9 cellular contexts compared by ENCODE assay signal in the genomic region with DNA sequence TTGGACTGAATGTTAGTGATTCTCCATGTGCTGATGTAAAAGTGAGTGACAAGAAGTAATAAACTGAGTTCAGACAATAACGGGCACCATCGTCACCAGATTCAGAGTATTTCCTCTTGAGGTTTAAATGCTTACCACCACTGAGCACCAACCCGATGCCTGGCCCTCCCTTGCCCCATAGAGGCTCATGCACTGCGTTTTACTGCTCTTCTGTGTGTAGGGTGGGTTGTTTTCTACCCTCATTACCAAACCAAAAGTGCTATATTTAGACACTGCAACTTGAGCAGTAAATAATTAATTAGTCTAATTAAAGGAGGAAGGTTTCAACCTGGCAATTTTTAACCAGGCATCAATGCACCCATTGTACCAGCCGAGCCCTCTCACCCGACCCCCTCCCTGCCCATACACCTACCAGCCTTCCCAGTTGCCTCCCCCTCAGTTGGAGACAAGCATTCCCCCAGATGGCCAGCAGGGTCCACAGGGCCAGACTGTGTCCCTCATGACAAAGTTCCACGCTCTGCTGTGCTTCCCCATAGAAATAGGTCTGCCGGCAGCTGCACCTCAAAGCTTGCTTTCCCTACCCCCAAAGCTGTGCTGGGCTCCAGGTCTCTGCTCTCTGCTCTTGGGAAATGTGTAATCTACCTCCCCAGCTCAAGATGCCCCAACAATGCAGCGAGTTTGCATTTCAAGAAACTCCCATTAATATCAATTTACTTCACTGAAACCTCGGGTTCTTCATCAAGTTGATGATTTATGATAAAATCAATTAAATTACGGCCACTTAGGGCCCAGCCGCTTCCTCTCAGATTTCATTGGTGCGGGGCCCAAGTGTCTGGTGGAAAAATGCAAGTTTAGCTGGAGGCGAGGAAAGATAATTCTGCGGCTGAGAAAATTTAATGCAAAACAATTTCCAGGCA. TPM values are rescaled to one million over a fixed set of nuclear protein-coding genes. Genes with fewer than 3 reads are reported as not detected.
DNase-seq lines count a peak whose midpoint lies in the region; ATAC-seq, FAIRE-seq and TF ChIP-seq lines count a peak whose summit lies in the region.
"Had no signal": no experiment of that assay in that cellular context is flagged by ENCODE, and none has a peak within 500 bp of the region (broad histone marks: within the 10 kb centered on the region; RNA-seq: fewer than 3 reads in every experiment).

No MANE protein-coding gene starts in this region.

- no peaks in the 10 kb centered on the region for H3K9me3 ChIP-seq in vagina

- FAIRE-seq in HTR-8/SVneo (lab: Jason Lieb, UNC): peak; percentile 60

- ATAC-seq in GM18907 (IDR thresholded peaks at IDR 0.05; ENCODE audit: unreplicated experiment): peak; percentile 79
- ATAC-seq in activated CD4-positive, alpha-beta T cell treated with anti-CD3 and anti-CD28 coated beads for 36 hours: no peak

- peaks cover 21% of the 10 kb centered on the region for H3K27me3 Mint-ChIP-seq in activated CD4-positive, alpha-beta T cell treated with anti-CD3 and anti-CD28 coated beads for 36 hours

- no peak overlapping the region for H3K4me3 Mint-ChIP-seq in activated CD4-positive, alpha-beta T cell treated with anti-CD3 and anti-CD28 coated beads for 36 hours

- H3K4me1 ChIP-seq in vagina: peaks cover 5% of the 10 kb centered on the region

- no peak for TF ChIP-seq POLR2A in vagina (IDR thresholded peaks at IDR 0.05)

- H3K27me3 ChIP-seq in vagina: peaks cover 4% of the 10 kb centered on the region

- TF ChIP-seq CTCF in fibroblast of villous mesenchyme (IDR thresholded peaks at IDR 0.05; ENCODE audit: insufficient read depth, low read depth, low read length) (peak; percentile 27), vagina (IDR thresholded peaks at IDR 0.05) (no peak)

- intact Hi-C loops in activated CD4-positive, alpha-beta T cell treated with anti-CD3 and anti-CD28 coated beads for 36 hours (cut with DNase I, micrococcal nuclease): no loop called here
- intact Hi-C loops in vagina (cut with DNase I): no loop called here

- H3K4me1 Mint-ChIP-seq in activated CD4-positive, alpha-beta T cell treated with anti-CD3 and anti-CD28 coated beads for 36 hours: no peaks in the 10 kb centered on the region

- H3K36me3 ChIP-seq in vagina: no peaks in the 10 kb centered on the region

- CTCF ChIA-PET in activated CD4-positive, alpha-beta T cell treated with anti-CD3 and anti-CD28 coated beads for 36 hours (lab: Charles Lee): interaction anchor here (0.6 kb wide), 1 partner anchor 86 kb away, joined by 3 read pairs; no protein-coding TSS in a partner anchor

- no peak overlapping the region for H3K27ac ChIP-seq in vagina

- H3K27ac Mint-ChIP-seq in activated CD4-positive, alpha-beta T cell treated with anti-CD3 and anti-CD28 coated beads for 36 hours: no peak overlapping the region

- H3K9me3 Mint-ChIP-seq in activated CD4-positive, alpha-beta T cell treated with anti-CD3 and anti-CD28 coated beads for 36 hours (ENCODE audit: low read depth): no peaks in the 10 kb centered on the region

- POLR2A ChIA-PET in activated CD4-positive, alpha-beta T cell treated with anti-CD3 and anti-CD28 coated beads for 36 hours (lab: Charles Lee): interaction anchor here (0.6 kb wide), 1 partner anchor 28 kb away, joined by 3 read pairs; no protein-coding TSS in a partner anchor

- H3K4me3 ChIP-seq in fibroblast of villous mesenchyme (ENCODE audit: low read depth, low read length): no peak overlapping the region
- no peak overlapping the region for H3K4me3 ChIP-seq in vagina

- no peaks in the 10 kb centered on the region for H3K36me3 Mint-ChIP-seq in activated CD4-positive, alpha-beta T cell treated with anti-CD3 and anti-CD28 coated beads for 36 hours (ENCODE audit: low read depth)

- DNase-seq in 8988T (peak; percentile 93), HTR-8/SVneo (ENCODE audit: insufficient read length, low spot score) (no peak), fibroblast of villous mesenchyme (ENCODE audit: low read depth) (no peak), vagina (ENCODE audit: extremely low spot score in 2 of 2) (no peak), iPS-NIHi7 (ENCODE audit: extremely low spot score) (no peak)
- DNase-seq in activated CD4-positive, alpha-beta T cell treated with anti-CD3 and anti-CD28 coated beads for 1 hour: no peak
- DNase-seq in activated CD4-positive, alpha-beta T cell treated with anti-CD3 and anti-CD28 coated beads for 36 hours: no peak

RNA-seq across cellular contexts. Expression of a gene that starts 16.0 kb away (rescaled TPM):
- 1.7 and 1.9 TPM in 2 replicates for total RNA-seq in fibroblast of villous mesenchyme
- 1 to 10 TPM in 1 of 2 experiments, under 1 TPM in 1; 0.66 to 1.1 TPM for total RNA-seq in activated CD4-positive, alpha-beta T cell treated with anti-CD3 and anti-CD28 coated beads for 36 hours
- 1.5 TPM for total RNA-seq in vagina

RNA-seq across cellular contexts. Expression of a gene that starts 17.2 kb away (rescaled TPM):
- total RNA-seq in fibroblast of villous mesenchyme (4.3 and 4.5 TPM in 2 replicates), vagina (14.2 TPM)
- total RNA-seq in activated CD4-positive, alpha-beta T cell treated with anti-CD3 and anti-CD28 coated beads for 36 hours: 1 to 10 TPM; 2.8 to 3.3 TPM

RNA-seq across cellular contexts. Expression of a gene that starts 27.9 kb away (rescaled TPM):
- total RNA-seq in fibroblast of villous mesenchyme (4.3 and 7.1 TPM in 2 replicates), vagina (17.7 TPM)
- total RNA-seq in activated CD4-positive, alpha-beta T cell treated with anti-CD3 and anti-CD28 coated beads for 36 hours: 1 to 10 TPM in 1 of 2 experiments, under 1 TPM in 1; 0.47 to 1.2 TPM

RNA-seq across cellular contexts. Expression of a gene that starts 31.3 kb away (rescaled TPM):
- total RNA-seq in fibroblast of villous mesenchyme: not detected in 2 replicates
- total RNA-seq in activated CD4-positive, alpha-beta T cell treated with anti-CD3 and anti-CD28 coated beads for 36 hours: not detected
- not detected for total RNA-seq in vagina
- total RNA-seq: subcutaneous adipose tissue had no signal

RNA-seq across cellular contexts. Expression of a gene that starts 31.4 kb away (rescaled TPM):
- total RNA-seq in fibroblast of villous mesenchyme (0.32 and 0.43 TPM in 2 replicates), vagina (0.74 TPM)
- total RNA-seq in activated CD4-positive, alpha-beta T cell treated with anti-CD3 and anti-CD28 coated beads for 36 hours: not detected
